In the genomic region with DNA sequence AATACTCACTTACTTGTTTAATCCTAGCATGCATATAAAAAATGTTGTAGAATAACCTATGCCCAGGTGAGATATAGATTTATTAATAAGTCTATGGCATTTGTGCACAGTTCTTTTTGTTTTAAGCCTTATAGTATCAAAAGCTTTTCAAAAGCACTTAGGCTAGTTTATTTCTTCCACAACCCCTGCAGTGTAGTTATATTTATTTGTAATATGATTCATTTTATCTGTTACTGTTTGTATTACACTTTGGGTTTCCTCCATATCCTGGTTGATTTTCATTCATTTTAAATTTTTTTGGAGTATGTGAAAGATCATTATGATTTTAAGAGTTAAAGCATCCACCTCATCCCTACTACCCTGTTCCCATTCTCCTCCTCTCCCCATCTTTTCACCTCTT, we compare ENCODE assay signal across 35 cellular contexts. TPM values are rescaled to one million over a fixed set of nuclear protein-coding genes. Genes with fewer than 3 reads are reported as not detected.
"Had no signal": no experiment of that assay in that cellular context is flagged by ENCODE, and none has a peak within 500 bp of the region (broad histone marks: within the 10 kb centered on the region; RNA-seq: fewer than 3 reads in every experiment).

No MANE protein-coding gene starts in this region.

- H3K27ac Mint-ChIP-seq: activated CD4-positive, alpha-beta memory T cell treated with anti-CD3 and anti-CD28 coated beads, Interleukin-2, amount 10 ng/mL, durations not matched to agents 7 days and 5 days; activated CD8-positive, alpha-beta memory T cell treated with anti-CD3 and anti-CD28 coated beads, Interleukin-2, amount 10 ng/mL, durations not matched to agents 7 days and 5 days; activated naive CD4-positive, alpha-beta T cell treated with anti-CD3 and anti-CD28 coated beads, Interleukin-2, amount 50 U/mL, for 24 hours; activated naive CD8-positive, alpha-beta T cell treated with anti-CD3 and anti-CD28 coated beads, Interleukin-2, amount 10 ng/mL, durations not matched to agents 7 days and 5 days; activated T-cell treated with anti-CD3 and anti-CD28 coated beads, Interleukin-2, amount 50 U/mL, for 72 hours; activated T-helper 2 cell treated with anti-CD3 and anti-CD28 coated beads, Interferon-gamma antibody, Interleukin-2, Interleukin-4, amounts not matched to agents 10 μg/mL and 5 μg/mL and 100 μg/mL, durations not matched to agents 14 hours and 24 hours and 36 hours; brain had no signal

- H3K4me1 Mint-ChIP-seq: activated CD4-positive, alpha-beta memory T cell treated with anti-CD3 and anti-CD28 coated beads, Interleukin-2, amount 10 ng/mL, durations not matched to agents 7 days and 5 days; activated CD8-positive, alpha-beta memory T cell treated with anti-CD3 and anti-CD28 coated beads, Interleukin-2, amount 10 ng/mL, durations not matched to agents 7 days and 5 days; activated naive CD4-positive, alpha-beta T cell treated with anti-CD3 and anti-CD28 coated beads, Interleukin-2, amount 50 U/mL, for 24 hours; activated naive CD8-positive, alpha-beta T cell treated with anti-CD3 and anti-CD28 coated beads, Interleukin-2, amount 10 ng/mL, durations not matched to agents 7 days and 5 days; brain had no signal

- DNase-seq: activated CD4-positive, alpha-beta memory T cell treated with anti-CD3 and anti-CD28 coated beads, Interleukin-2, amount 10 ng/mL, durations not matched to agents 7 days and 5 days; activated CD4-positive, alpha-beta T cell treated with anti-CD3 and anti-CD28 coated beads for 1 hour; activated CD4-positive, alpha-beta T cell treated with anti-CD3 and anti-CD28 coated beads for 48 hours; activated CD4-positive, CD25-positive, alpha-beta regulatory T cell; activated CD8-positive, alpha-beta memory T cell treated with anti-CD3 and anti-CD28 coated beads for 24 hours; activated CD8-positive, alpha-beta memory T cell treated with anti-CD3 and anti-CD28 coated beads, Interleukin-2, amount 10 ng/mL, durations not matched to agents 7 days and 5 days; activated gamma-delta T cell; activated naive CD4-positive, alpha-beta T cell treated with Interleukin-2 at 50 U/mL for 16 hours; activated naive CD8-positive, alpha-beta T cell treated with anti-CD3 and anti-CD28 coated beads, Interleukin-2, amount 10 ng/mL, durations not matched to agents 7 days and 5 days; activated T-cell treated with anti-CD3 and anti-CD28 coated beads, Interleukin-2, amount 50 U/mL, for 1 hour; activated T-cell treated with anti-CD3 and anti-CD28 coated beads, Interleukin-2, amount 50 U/mL, for 72 hours; caudate nucleus; cerebellar nuclear complex; MM.1S; MV-4-11; NCI-H1092; NCI-H1436 treated with DMSO at 0.1 percent for 48 hours; NCI-H1694 treated with DMSO at 0.1 percent for 48 hours; NCI-H2029; NCI-H510A; NCI-H526; NCI-H748 treated with DMSO at 0.1 percent for 48 hours; OCI-M1; SIG-M5; SW 1271; T-helper 1 cell; T-helper 2 cell; T-helper 9 cell; WERI-Rb-1 had no signal

- H3K9me3 Mint-ChIP-seq: activated CD4-positive, alpha-beta memory T cell treated with anti-CD3 and anti-CD28 coated beads, Interleukin-2, amount 10 ng/mL, durations not matched to agents 7 days and 5 days; activated naive CD4-positive, alpha-beta T cell treated with anti-CD3 and anti-CD28 coated beads, Interleukin-2, amount 50 U/mL, for 24 hours; activated T-cell treated with anti-CD3 and anti-CD28 coated beads, Interleukin-2, amount 50 U/mL, for 72 hours; activated T-helper 2 cell treated with anti-CD3 and anti-CD28 coated beads, Interferon-gamma antibody, Interleukin-2, Interleukin-4, amounts not matched to agents 10 μg/mL and 5 μg/mL and 100 μg/mL, durations not matched to agents 14 hours and 24 hours and 36 hours had no signal

- H3K4me3 Mint-ChIP-seq: activated CD4-positive, alpha-beta memory T cell treated with anti-CD3 and anti-CD28 coated beads, Interleukin-2, amount 10 ng/mL, durations not matched to agents 7 days and 5 days; activated CD8-positive, alpha-beta memory T cell treated with anti-CD3 and anti-CD28 coated beads, Interleukin-2, amount 10 ng/mL, durations not matched to agents 7 days and 5 days; activated naive CD4-positive, alpha-beta T cell treated with anti-CD3 and anti-CD28 coated beads, Interleukin-2, amount 50 U/mL, for 24 hours; activated naive CD8-positive, alpha-beta T cell treated with anti-CD3 and anti-CD28 coated beads, Interleukin-2, amount 10 ng/mL, durations not matched to agents 7 days and 5 days; activated T-cell treated with anti-CD3 and anti-CD28 coated beads, Interleukin-2, amount 50 U/mL, for 72 hours; brain had no signal

- H3K36me3 ChIP-seq: WERI-Rb-1 had no signal

- H3K36me3 Mint-ChIP-seq: activated CD8-positive, alpha-beta memory T cell treated with anti-CD3 and anti-CD28 coated beads, Interleukin-2, amount 10 ng/mL, durations not matched to agents 7 days and 5 days; activated naive CD4-positive, alpha-beta T cell treated with anti-CD3 and anti-CD28 coated beads, Interleukin-2, amount 50 U/mL, for 24 hours; activated naive CD8-positive, alpha-beta T cell treated with anti-CD3 and anti-CD28 coated beads, Interleukin-2, amount 10 ng/mL, durations not matched to agents 7 days and 5 days; brain had no signal

- H3K27ac ChIP-seq: KMS-11, RWPE1, WERI-Rb-1 had no signal

- H3K4me2 ChIP-seq: KMS-11 had no signal

- ATAC-seq: activated CD8-positive, alpha-beta memory T cell treated with anti-CD3 and anti-CD28 coated beads, Interleukin-2, amount 10 ng/mL, durations not matched to agents 7 days and 5 days; activated T-cell treated with anti-CD3 and anti-CD28 coated beads, Interleukin-2, amount 50 U/mL, for 72 hours; Right ventricle myocardium inferior had no signal

RNA-seq across cellular contexts. Expression of gene ARHGEF28, which starts 18.8 kb away (rescaled TPM):
- total RNA-seq: activated CD4-positive, alpha-beta memory T cell treated with anti-CD3 and anti-CD28 coated beads, Interleukin-2, amount 10 ng/mL, durations not matched to agents 7 days and 5 days; activated CD8-positive, alpha-beta memory T cell treated with anti-CD3 and anti-CD28 coated beads, Interleukin-2, amount 10 ng/mL, durations not matched to agents 7 days and 5 days had no signal
